In genomic region chr12:47080725-47081502, GRCh38 we compare ENCODE assay signal across 2 cellular contexts.
TF ChIP-seq lines count a peak whose summit lies in the region.

No MANE protein-coding gene starts in this region.

TF ChIP-seq in liver, 16 proteins besides CTCF, POLR2A, EP300 and RAD21 (continued from another document):
- TF ChIP-seq, protein P1, sequence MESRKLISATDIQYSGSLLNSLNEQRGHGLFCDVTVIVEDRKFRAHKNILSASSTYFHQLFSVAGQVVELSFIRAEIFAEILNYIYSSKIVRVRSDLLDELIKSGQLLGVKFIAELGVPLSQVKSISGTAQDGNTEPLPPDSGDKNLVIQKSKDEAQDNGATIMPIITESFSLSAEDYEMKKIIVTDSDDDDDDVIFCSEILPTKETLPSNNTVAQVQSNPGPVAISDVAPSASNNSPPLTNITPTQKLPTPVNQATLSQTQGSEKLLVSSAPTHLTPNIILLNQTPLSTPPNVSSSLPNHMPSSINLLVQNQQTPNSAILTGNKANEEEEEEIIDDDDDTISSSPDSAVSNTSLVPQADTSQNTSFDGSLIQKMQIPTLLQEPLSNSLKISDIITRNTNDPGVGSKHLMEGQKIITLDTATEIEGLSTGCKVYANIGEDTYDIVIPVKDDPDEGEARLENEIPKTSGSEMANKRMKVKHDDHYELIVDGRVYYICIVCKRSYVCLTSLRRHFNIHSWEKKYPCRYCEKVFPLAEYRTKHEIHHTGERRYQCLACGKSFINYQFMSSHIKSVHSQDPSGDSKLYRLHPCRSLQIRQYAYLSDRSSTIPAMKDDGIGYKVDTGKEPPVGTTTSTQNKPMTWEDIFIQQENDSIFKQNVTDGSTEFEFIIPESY (IDR thresholded peaks at IDR 0.05): no peak
- peak; percentile 6 for TF ChIP-seq SP1 (IDR thresholded peaks at IDR 0.05)
TF ChIP-seq in liver: peak in this region for 2.

TF ChIP-seq in HepG2, 621 proteins besides CTCF, POLR2A, EP300 and RAD21 (continued from another document):
- TF ChIP-seq, protein P2, sequence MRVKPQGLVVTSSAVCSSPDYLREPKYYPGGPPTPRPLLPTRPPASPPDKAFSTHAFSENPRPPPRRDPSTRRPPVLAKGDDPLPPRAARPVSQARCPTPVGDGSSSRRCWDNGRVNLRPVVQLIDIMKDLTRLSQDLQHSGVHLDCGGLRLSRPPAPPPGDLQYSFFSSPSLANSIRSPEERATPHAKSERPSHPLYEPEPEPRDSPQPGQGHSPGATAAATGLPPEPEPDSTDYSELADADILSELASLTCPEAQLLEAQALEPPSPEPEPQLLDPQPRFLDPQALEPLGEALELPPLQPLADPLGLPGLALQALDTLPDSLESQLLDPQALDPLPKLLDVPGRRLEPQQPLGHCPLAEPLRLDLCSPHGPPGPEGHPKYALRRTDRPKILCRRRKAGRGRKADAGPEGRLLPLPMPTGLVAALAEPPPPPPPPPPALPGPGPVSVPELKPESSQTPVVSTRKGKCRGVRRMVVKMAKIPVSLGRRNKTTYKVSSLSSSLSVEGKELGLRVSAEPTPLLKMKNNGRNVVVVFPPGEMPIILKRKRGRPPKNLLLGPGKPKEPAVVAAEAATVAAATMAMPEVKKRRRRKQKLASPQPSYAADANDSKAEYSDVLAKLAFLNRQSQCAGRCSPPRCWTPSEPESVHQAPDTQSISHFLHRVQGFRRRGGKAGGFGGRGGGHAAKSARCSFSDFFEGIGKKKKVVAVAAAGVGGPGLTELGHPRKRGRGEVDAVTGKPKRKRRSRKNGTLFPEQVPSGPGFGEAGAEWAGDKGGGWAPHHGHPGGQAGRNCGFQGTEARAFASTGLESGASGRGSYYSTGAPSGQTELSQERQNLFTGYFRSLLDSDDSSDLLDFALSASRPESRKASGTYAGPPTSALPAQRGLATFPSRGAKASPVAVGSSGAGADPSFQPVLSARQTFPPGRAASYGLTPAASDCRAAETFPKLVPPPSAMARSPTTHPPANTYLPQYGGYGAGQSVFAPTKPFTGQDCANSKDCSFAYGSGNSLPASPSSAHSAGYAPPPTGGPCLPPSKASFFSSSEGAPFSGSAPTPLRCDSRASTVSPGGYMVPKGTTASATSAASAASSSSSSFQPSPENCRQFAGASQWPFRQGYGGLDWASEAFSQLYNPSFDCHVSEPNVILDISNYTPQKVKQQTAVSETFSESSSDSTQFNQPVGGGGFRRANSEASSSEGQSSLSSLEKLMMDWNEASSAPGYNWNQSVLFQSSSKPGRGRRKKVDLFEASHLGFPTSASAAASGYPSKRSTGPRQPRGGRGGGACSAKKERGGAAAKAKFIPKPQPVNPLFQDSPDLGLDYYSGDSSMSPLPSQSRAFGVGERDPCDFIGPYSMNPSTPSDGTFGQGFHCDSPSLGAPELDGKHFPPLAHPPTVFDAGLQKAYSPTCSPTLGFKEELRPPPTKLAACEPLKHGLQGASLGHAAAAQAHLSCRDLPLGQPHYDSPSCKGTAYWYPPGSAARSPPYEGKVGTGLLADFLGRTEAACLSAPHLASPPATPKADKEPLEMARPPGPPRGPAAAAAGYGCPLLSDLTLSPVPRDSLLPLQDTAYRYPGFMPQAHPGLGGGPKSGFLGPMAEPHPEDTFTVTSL (CRISPR knock-in tag; IDR thresholded peaks at IDR 0.05; ENCODE audit: borderline replicate concordance): no peak
- no peak for TF ChIP-seq ZNF777 (CRISPR knock-in tag; IDR thresholded peaks at IDR 0.05)
- no peak for TF ChIP-seq NCOR1 (IDR thresholded peaks at IDR 0.05; ENCODE audit: borderline replicate concordance, low read length)
- TF ChIP-seq NFE2L2 (IDR thresholded peaks at IDR 0.05; ENCODE audit: low read length): no peak
- TF ChIP-seq NKX3-1 (CRISPR knock-in tag; IDR thresholded peaks at IDR 0.05): no peak
- TF ChIP-seq LBX2 (CRISPR knock-in tag; IDR thresholded peaks at IDR 0.05; ENCODE audit: borderline replicate concordance): no peak
- TF ChIP-seq GRHL1 (CRISPR knock-in tag; conservative IDR thresholded peaks at IDR 0.05): no peak
